ENCODE assay signal across 17 cellular contexts in the genomic region with DNA sequence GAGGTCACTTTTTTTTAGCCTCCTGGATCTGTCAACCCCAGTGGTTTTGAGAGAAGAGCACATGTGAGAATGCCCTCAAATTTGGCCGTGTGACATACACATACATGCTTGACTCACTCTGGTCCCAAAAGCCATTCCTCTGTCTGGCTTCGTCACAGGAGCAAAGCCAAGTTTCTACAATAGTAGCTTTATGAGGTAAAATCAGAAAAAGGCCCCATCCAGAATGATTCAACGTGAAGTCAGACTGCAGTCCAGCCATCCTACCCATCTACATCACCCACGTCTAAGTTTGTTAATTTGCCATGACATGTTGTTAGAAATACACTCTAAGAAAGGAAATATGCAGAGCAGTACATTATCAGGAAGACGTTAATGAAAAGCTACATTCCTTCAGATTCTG.
DNase-seq lines count a peak whose midpoint lies in the region; ATAC-seq and TF ChIP-seq lines count a peak whose summit lies in the region.
"Had no signal": no experiment of that assay in that cellular context is flagged by ENCODE, and none has a peak within 500 bp of the region (broad histone marks: within the 10 kb centered on the region; RNA-seq: fewer than 3 reads in every experiment).

No MANE protein-coding gene starts in this region.

- peaks cover 0 to 5% (median 0%) of the 10 kb centered on the region in 5 experiments for H3K9me3 Mint-ChIP-seq in brain
- H3K9me3 Mint-ChIP-seq: central memory CD8-positive, alpha-beta T cell had no signal

- in situ Hi-C loops in GM23248 (cut with MboI) (no loop called here), transverse colon (cut with MboI; ENCODE audit: low pct_ligation_motif_present in 1 of 4, low pct_unique_long_range_greater_than_20kb in 1 of 4, low sequenced_read_pairs in 3 of 4) (no loop called here)

- peaks cover 67% of the 10 kb centered on the region for H3K36me3 Mint-ChIP-seq in brain

- intact Hi-C loops in transverse colon (cut with DNase I; ENCODE audit: low total_unique reads), result no loop called here

- peak overlapping the region in 4 of 5 experiments; percentile 6 to 70 (median 48) for H3K27ac Mint-ChIP-seq in brain

- H4K20me1 ChIP-seq in GM23248 (ENCODE audit: insufficient read depth), result no peaks in the 10 kb centered on the region

- peak overlapping the region; percentile 34 for H3K27ac ChIP-seq in ACC112 (ENCODE audit: low read depth, low read length)
- H3K27ac ChIP-seq in GM23248, result peak overlapping the region; percentile 59
- H3K27ac ChIP-seq in transverse colon, result no peak overlapping the region
- H3K27ac ChIP-seq: neutrophil had no signal

- 2 to 4% methylated on average over 5 of the region's 5 CpGs for WGBS in GM23248 (ENCODE audit: low coverage in 1 of 2, low lambda C conversion rate in 2 of 2, missing lambda C conversion rate in 2 of 2), 2 experiments
- 91 to 92% methylated on average over 4 to 5 of the region's 5 CpGs for WGBS in transverse colon (ENCODE audit: low coverage in 1 of 2), 2 donors

- no peak for TF ChIP-seq EP300 in transverse colon (IDR thresholded peaks at IDR 0.05; ENCODE audit: low read depth)

- H3K36me3 ChIP-seq in ACC112 (ENCODE audit: insufficient read depth, low read length), result peaks cover 11% of the 10 kb centered on the region
- 0 out of 2 replicates have a peak, but pooled peaks cover 8% of the 10 kb centered on the region for H3K36me3 ChIP-seq in GM23248 (ENCODE audit: low read depth)
- peaks cover 0 to 4% (median 0%) of the 10 kb centered on the region in 4 donors for H3K36me3 ChIP-seq in transverse colon
- H3K36me3 ChIP-seq: neutrophil had no signal

- ATAC-seq in HG03159 (IDR thresholded peaks at IDR 0.05; ENCODE audit: unreplicated experiment) (no peak), GM21825 (IDR thresholded peaks at IDR 0.05; ENCODE audit: unreplicated experiment) (no peak)
- ATAC-seq: Panc1, T-helper 17 cell had no signal

- H3K4me2 ChIP-seq in GM23248 (ENCODE audit: unreplicated experiment), result peak overlapping the region; percentile 15

- H3K4me3 ChIP-seq in ACC112 (ENCODE audit: low read depth, low read length), result no peak overlapping the region
- H3K4me3 ChIP-seq in GM23248, result no peak overlapping the region
- no peak overlapping the region for H3K4me3 ChIP-seq in transverse colon

- TF ChIP-seq CTCF in brain (conservative IDR thresholded peaks at IDR 0.05) (no peak), transverse colon (IDR thresholded peaks at IDR 0.05) (no peak)

- H3K9me3 ChIP-seq in GM23248 (ENCODE audit: low read depth) (no peaks in the 10 kb centered on the region), transverse colon (no peaks in the 10 kb centered on the region)
- H3K9me3 ChIP-seq: neutrophil had no signal

- H2AFZ ChIP-seq in ACC112 (ENCODE audit: low read length, unreplicated experiment), result no peak overlapping the region
- no peak overlapping the region for H2AFZ ChIP-seq in GM23248

- H3K4me3 Mint-ChIP-seq in brain, result no peak overlapping the region
- H3K4me3 Mint-ChIP-seq: central memory CD8-positive, alpha-beta T cell; T-helper 17 cell had no signal

- peaks cover 30% of the 10 kb centered on the region for H3K4me1 Mint-ChIP-seq in brain
- H3K4me1 Mint-ChIP-seq: central memory CD8-positive, alpha-beta T cell had no signal

- no peak for TF ChIP-seq POLR2A in transverse colon (IDR thresholded peaks at IDR 0.05)

- no peaks in the 10 kb centered on the region for H3K9me2 ChIP-seq in GM23248 (ENCODE audit: insufficient read depth)

- peaks cover 3% of the 10 kb centered on the region for H3K27me3 Mint-ChIP-seq in brain
- H3K27me3 Mint-ChIP-seq: central memory CD8-positive, alpha-beta T cell; T-helper 17 cell had no signal

- peaks cover 11% of the 10 kb centered on the region for H3K4me1 ChIP-seq in ACC112 (ENCODE audit: control insufficient read depth, insufficient read depth, low read length, unreplicated experiment)
- peaks cover 18% of the 10 kb centered on the region for H3K4me1 ChIP-seq in GM23248 (ENCODE audit: insufficient read depth)
- H3K4me1 ChIP-seq in transverse colon, result no peaks in the 10 kb centered on the region

- H3K79me2 ChIP-seq in ACC112 (ENCODE audit: control insufficient read depth, insufficient read depth, low read length, unreplicated experiment), result no peaks in the 10 kb centered on the region
- H3K79me2 ChIP-seq in GM23248 (ENCODE audit: insufficient read depth), result no peaks in the 10 kb centered on the region

- H3F3A ChIP-seq in GM23248 (ENCODE audit: insufficient read depth), result peaks cover 20% of the 10 kb centered on the region

- H3K9ac ChIP-seq in GM23248, result no peak overlapping the region

- DNase-seq in GM23248 (peak; percentile 96), hepatic stellate cell (ENCODE audit: low spot score) (peak; percentile 53), transverse colon (no peak)
- no peak for DNase-seq in stimulated activated CD4-positive, alpha-beta T cell treated with anti-CD3 and anti-CD28 coated beads, Interleukin-15, amount 100 ng/mL, for 24 hours
- DNase-seq: activated CD4-positive, alpha-beta T cell treated with anti-CD3 and anti-CD28 coated beads for 48 hours; DMS79; GOT3; KBM-7; NCI-H526; T-helper 17 cell had no signal

- H3K27me3 ChIP-seq in ACC112 (ENCODE audit: insufficient read depth, low read length) (no peaks in the 10 kb centered on the region), GM23248 (replicated peaks; ENCODE audit: insufficient read depth) (no peaks in the 10 kb centered on the region), transverse colon (no peaks in the 10 kb centered on the region)
- H3K27me3 ChIP-seq: neutrophil had no signal

Comparison
In these comparisons a context has a peak if more than half of its experiments do, and no peak if none do; other contexts are left out.
1. H3K27ac ChIP-seq: peak in ACC112 (single experiment) and GM23248 (single experiment); none in transverse colon (0 of 4).
2. DNase-seq: peak in GM23248 (single experiment) and hepatic stellate cell (single experiment); none in transverse colon (single experiment) and stimulated activated CD4-positive, alpha-beta T cell treated with anti-CD3 and anti-CD28 coated beads, Interleukin-15, amount 100 ng/mL, for 24 hours (single experiment).